20 cellular contexts compared by ENCODE assay signal in genomic region chr7:101239191-101239950, GRCh38. TPM values are rescaled to one million over a fixed set of nuclear protein-coding genes. Genes with fewer than 3 reads are reported as not detected.
DNase-seq lines count a peak whose midpoint lies in the region; ATAC-seq and TF ChIP-seq lines count a peak whose summit lies in the region.
"Had no signal": no experiment of that assay in that cellular context is flagged by ENCODE, and none has a peak within 500 bp of the region (broad histone marks: within the 10 kb centered on the region; RNA-seq: fewer than 3 reads in every experiment).

No MANE protein-coding gene starts in this region.

- H3K27me3 ChIP-seq in HL-60 (ENCODE audit: insufficient read depth, poor library complexity, severe bottlenecking) (no peaks in the 10 kb centered on the region), lower lobe of right lung (ENCODE audit: low read depth) (no peaks in the 10 kb centered on the region)
- H3K27me3 ChIP-seq: MG63 had no signal

- intact Hi-C loops in lower lobe of right lung (cut with DNase I) = no loop called here

- DNase-seq in HL-60 (ENCODE audit: low read depth in 1 of 2, low spot score in 1 of 2) (no peak), lower lobe of right lung (no peak), cerebellar nuclear complex (lab: John Stamatoyannopoulos, UW) (no peak)
- DNase-seq in stimulated activated effector memory CD8-positive, alpha-beta T cell treated with anti-CD3 and anti-CD28 coated beads, Interleukin-12 subunit alpha, Interleukin-12 subunit beta, amount 100 ng/mL, for 72 hours (ENCODE audit: low spot score in 2 of 2) = no peak
- DNase-seq in activated CD4-positive, CD25-positive, alpha-beta regulatory T cell treated with anti-CD3 and anti-CD28 coated beads, Interleukin-2, amount 50 U/mL, for 72 hours = no peak
- DNase-seq: activated naive CD4-positive, alpha-beta T cell treated with anti-CD3 and anti-CD28 coated beads for 36 hours; AML-193; DMS153; MG63; NCI-H2029 treated with DMSO at 0.1 percent for 48 hours; stimulated activated CD8-positive, alpha-beta memory T cell treated with anti-CD3 and anti-CD28 coated beads, Interleukin-4, amount 100 ng/mL, for 48 hours had no signal

- H3K9me3 ChIP-seq in lower lobe of right lung = no peaks in the 10 kb centered on the region
- H3K9me3 ChIP-seq: MG63, prostate gland had no signal

- H3K9me3 Mint-ChIP-seq in stimulated activated effector memory CD8-positive, alpha-beta T cell treated with anti-CD3 and anti-CD28 coated beads, Interleukin-12 subunit alpha, Interleukin-12 subunit beta, amount 100 ng/mL, for 72 hours = no peaks in the 10 kb centered on the region
- H3K9me3 Mint-ChIP-seq: activated naive CD4-positive, alpha-beta T cell treated with anti-CD3 and anti-CD28 coated beads for 36 hours; endodermal cell; T-helper 1 cell treated with Interleukin-12 subunit alpha and Interleukin-12 subunit beta and Interleukin-4 antibody, amounts not matched to agents 30 μg/mL and 1 μg/mL, for 36 hours had no signal

- peaks cover 63% of the 10 kb centered on the region for H3K4me1 ChIP-seq in lower lobe of right lung
- H3K4me1 ChIP-seq: prostate gland had no signal

- H3K4me3 ChIP-seq in HL-60 (replicated peaks; ENCODE audit: insufficient read depth, low read length) = no peak overlapping the region
- peak overlapping the region; percentile 11 for H3K4me3 ChIP-seq in lower lobe of right lung
- H3K4me3 ChIP-seq: MG63, prostate gland had no signal

- H3K27ac ChIP-seq in HL-60 (replicated peaks) (peak overlapping the region; percentile 36), cingulate gyrus (ENCODE audit: low read depth, low read length) (peak overlapping the region; percentile 25), lower lobe of right lung (peak overlapping the region; percentile 79)

- no peak overlapping the region for H3K4me3 Mint-ChIP-seq in stimulated activated effector memory CD8-positive, alpha-beta T cell treated with anti-CD3 and anti-CD28 coated beads, Interleukin-12 subunit alpha, Interleukin-12 subunit beta, amount 100 ng/mL, for 72 hours
- H3K4me3 Mint-ChIP-seq: activated naive CD4-positive, alpha-beta T cell treated with anti-CD3 and anti-CD28 coated beads for 36 hours; endodermal cell; T-helper 1 cell treated with Interleukin-12 subunit alpha and Interleukin-12 subunit beta and Interleukin-4 antibody, amounts not matched to agents 30 μg/mL and 1 μg/mL, for 36 hours had no signal

- H3K27ac Mint-ChIP-seq in stimulated activated effector memory CD8-positive, alpha-beta T cell treated with anti-CD3 and anti-CD28 coated beads, Interleukin-12 subunit alpha, Interleukin-12 subunit beta, amount 100 ng/mL, for 72 hours = peak overlapping the region; percentile 52
- H3K27ac Mint-ChIP-seq: activated naive CD4-positive, alpha-beta T cell treated with anti-CD3 and anti-CD28 coated beads for 36 hours; endodermal cell; T-helper 1 cell treated with Interleukin-12 subunit alpha and Interleukin-12 subunit beta and Interleukin-4 antibody, amounts not matched to agents 30 μg/mL and 1 μg/mL, for 36 hours had no signal

- peaks cover 18% of the 10 kb centered on the region for H3K4me1 Mint-ChIP-seq in stimulated activated effector memory CD8-positive, alpha-beta T cell treated with anti-CD3 and anti-CD28 coated beads, Interleukin-12 subunit alpha, Interleukin-12 subunit beta, amount 100 ng/mL, for 72 hours

- H3K36me3 ChIP-seq in lower lobe of right lung = peaks cover 59% of the 10 kb centered on the region

- TF ChIP-seq CTCF in HL-60 (IDR thresholded peaks at IDR 0.05; ENCODE audit: insufficient read depth, low read length) = no peak
- no peak for TF ChIP-seq CTCF in lower lobe of right lung (IDR thresholded peaks at IDR 0.05)

- ATAC-seq in lower lobe of right lung (peak in 1 of 2 donors; percentile 4), GM19397 (IDR thresholded peaks at IDR 0.05; ENCODE audit: unreplicated experiment) (no peak), GM21737 (IDR thresholded peaks at IDR 0.05; ENCODE audit: unreplicated experiment) (no peak)
- ATAC-seq in stimulated activated effector memory CD8-positive, alpha-beta T cell treated with anti-CD3 and anti-CD28 coated beads, Interleukin-12 subunit alpha, Interleukin-12 subunit beta, amount 100 ng/mL, for 72 hours = no peak

- peaks cover 47% of the 10 kb centered on the region for H3K36me3 Mint-ChIP-seq in stimulated activated effector memory CD8-positive, alpha-beta T cell treated with anti-CD3 and anti-CD28 coated beads, Interleukin-12 subunit alpha, Interleukin-12 subunit beta, amount 100 ng/mL, for 72 hours

RNA-seq across cellular contexts. Expression of gene CLDN15, which starts 1.8 kb away (rescaled TPM):
- total RNA-seq in lower lobe of right lung = 11.1 TPM

RNA-seq across cellular contexts. Expression of gene FIS1, which starts 5.5 kb away (rescaled TPM):
- 133 TPM for total RNA-seq in lower lobe of right lung

RNA-seq across cellular contexts. Expression of gene ZNHIT1, which starts 21.4 kb away (rescaled TPM):
- 55.4 TPM for total RNA-seq in lower lobe of right lung

RNA-seq across cellular contexts. Expression of gene PLOD3, which starts 22.0 kb away (rescaled TPM):
- 87.9 TPM for total RNA-seq in lower lobe of right lung

RNA-seq across cellular contexts. Expression of gene MOGAT3, which starts 38.5 kb away (rescaled TPM):
- not detected for total RNA-seq in lower lobe of right lung
- total RNA-seq: activated naive CD4-positive, alpha-beta T cell treated with anti-CD3 and anti-CD28 coated beads for 36 hours; bronchial epithelial cell; frontal cortex; prostate gland; RPMI7951 had no signal

Comparison
In these comparisons a context has a peak if more than half of its experiments do, and no peak if none do; other contexts are left out.
1. H3K27ac ChIP-seq: peak in every context shown above with its lines; median percentile 79 in lower lobe of right lung; 36 in HL-60; 25 in cingulate gyrus.